In the genomic region with DNA sequence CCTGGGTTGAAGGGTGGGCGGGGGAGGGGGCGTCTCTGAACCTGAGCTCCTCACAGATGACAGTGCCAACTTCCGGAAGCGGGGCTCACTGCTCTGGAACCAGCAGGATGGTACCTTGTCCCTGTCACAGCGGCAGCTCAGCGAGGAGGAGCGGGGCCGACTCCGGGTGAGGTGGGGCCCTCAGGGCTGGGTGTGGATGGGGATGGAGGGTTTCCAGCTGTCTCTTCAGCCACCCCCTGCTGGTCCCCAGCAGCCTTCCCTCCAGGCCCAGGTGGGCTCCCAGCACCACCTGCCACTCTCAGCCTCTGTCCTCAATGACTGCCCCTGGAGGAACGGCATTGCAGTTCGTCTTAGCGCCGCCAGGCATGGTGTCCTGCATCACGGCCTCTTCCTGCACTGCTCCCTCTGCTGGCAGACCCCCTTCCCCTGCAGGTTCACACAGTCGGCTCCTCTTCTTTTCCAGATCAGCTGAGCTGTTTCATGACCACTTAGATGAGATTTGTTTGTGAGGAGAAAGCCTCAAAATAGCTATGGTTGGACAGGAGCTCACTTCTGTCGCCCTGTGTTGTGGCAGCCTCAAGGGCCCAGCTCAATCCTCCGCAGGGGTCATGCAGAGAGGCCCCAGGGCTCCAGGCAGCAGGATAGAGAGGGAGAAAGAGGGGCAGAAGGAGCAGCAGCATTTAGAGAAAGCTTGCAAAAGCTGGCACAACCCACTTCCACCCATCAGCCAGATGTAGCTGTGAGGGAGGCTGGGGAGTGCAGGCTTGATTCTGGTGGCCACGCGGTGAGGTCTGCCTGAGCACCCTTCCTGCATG, we compare ENCODE assay signal across 1 cellular context.
TF ChIP-seq lines count a peak whose summit lies in the region.

No MANE protein-coding gene starts in this region.

TF ChIP-seq in K562, 482 proteins besides CTCF, POLR2A, EP300 and RAD21:
- TF ChIP-seq GABPB1 (CRISPR knock-in tag; IDR thresholded peaks at IDR 0.05) (peak; percentile 57; the same call in 1 of the 2 replicates), ZNF143 (CRISPR knock-in tag; IDR thresholded peaks at IDR 0.05) (no peak), CBX3 (IDR thresholded peaks at IDR 0.05; ENCODE audit: borderline replicate concordance in 1 of 2, low read length in 2 of 2) (peak in 1 of 2 experiments; percentile 64; a peak in 1 of 3 replicates), ZNF263 (CRISPR knock-in tag; IDR thresholded peaks at IDR 0.05; ENCODE audit: borderline replicate concordance) (peak; percentile 33; the same call in 1 of the 2 replicates), ELF1 (tag; IDR thresholded peaks at IDR 0.05) (0 out of 2 replicates have a peak, but pooled peaks have one; percentile 33), RB1 (IDR thresholded peaks at IDR 0.05; ENCODE audit: low read depth) (0 out of 2 replicates have a peak, but pooled peaks have one; percentile 51), ZFX (CRISPR knock-in tag; IDR thresholded peaks at IDR 0.05) (peak; percentile 17; the same call in 1 of the 2 replicates), YY1 (IDR thresholded peaks at IDR 0.05; ENCODE audit: borderline replicate concordance in 1 of 3, control insufficient read depth in 1 of 3, extremely low read depth in 1 of 3, insufficient read depth in 3 of 3, insufficient read length in 1 of 3, insufficient replicate concordance in 2 of 3, low read depth in 1 of 3, low read length in 2 of 3) (peak in 1 of 3 experiments; percentile 70), CBX8 (IDR thresholded peaks at IDR 0.05; ENCODE audit: borderline replicate concordance, extremely low read depth, low read depth, low read length, poor library complexity, severe bottlenecking) (no peak), SUPT5H (IDR thresholded peaks at IDR 0.05) (no peak), CBX5 (IDR thresholded peaks at IDR 0.05; ENCODE audit: borderline replicate concordance, low read depth) (0 out of 2 replicates have a peak, but pooled peaks have one; percentile 17), MAZ (CRISPR knock-in tag; conservative IDR thresholded peaks at IDR 0.05 in 1 of 2, IDR thresholded peaks at IDR 0.05 in 1 of 2) (0 out of 4 replicates have a peak, but pooled peaks of 1 of the 2 experiments have one; percentile 22), CREM (IDR thresholded peaks at IDR 0.05; ENCODE audit: low read depth) (peak; percentile 72), ETV1 (tag; conservative IDR thresholded peaks at IDR 0.05; ENCODE audit: low read depth) (peak; percentile 58; the same call in 1 of the 2 replicates), JUND (IDR thresholded peaks at IDR 0.05; ENCODE audit: borderline replicate concordance, low read depth, low read length) (peak; percentile 41; the same call in 1 of the 2 replicates), JUND (tag; IDR thresholded peaks at IDR 0.05; ENCODE audit: borderline replicate concordance, low read depth, low read length) (no peak), XRCC5 (IDR thresholded peaks at IDR 0.05; ENCODE audit: low read depth, low read length) (peak; percentile 92), MED1 (CRISPR knock-in tag; IDR thresholded peaks at IDR 0.05; ENCODE audit: borderline replicate concordance) (0 out of 2 replicates have a peak, but pooled peaks have one; percentile 62), SMC3 (conservative IDR thresholded peaks at IDR 0.05; ENCODE audit: insufficient read depth, low read depth, low read length) (peak; percentile 92), ZFP30 (CRISPR knock-in tag; IDR thresholded peaks at IDR 0.05; ENCODE audit: borderline replicate concordance) (no peak), CBFA2T2 (conservative IDR thresholded peaks at IDR 0.05) (no peak), CTBP1 (IDR thresholded peaks at IDR 0.05; ENCODE audit: borderline replicate concordance) (peak; percentile 27; the same call in 1 of the 2 replicates)
- TF ChIP-seq, protein P1, sequence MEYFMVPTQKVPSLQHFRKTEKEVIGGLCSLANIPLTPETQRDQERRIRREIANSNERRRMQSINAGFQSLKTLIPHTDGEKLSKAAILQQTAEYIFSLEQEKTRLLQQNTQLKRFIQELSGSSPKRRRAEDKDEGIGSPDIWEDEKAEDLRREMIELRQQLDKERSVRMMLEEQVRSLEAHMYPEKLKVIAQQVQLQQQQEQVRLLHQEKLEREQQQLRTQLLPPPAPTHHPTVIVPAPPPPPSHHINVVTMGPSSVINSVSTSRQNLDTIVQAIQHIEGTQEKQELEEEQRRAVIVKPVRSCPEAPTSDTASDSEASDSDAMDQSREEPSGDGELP (CRISPR knock-in tag; IDR thresholded peaks at IDR 0.05; ENCODE audit: borderline replicate concordance): peak; percentile 88
- TF ChIP-seq, protein P2, sequence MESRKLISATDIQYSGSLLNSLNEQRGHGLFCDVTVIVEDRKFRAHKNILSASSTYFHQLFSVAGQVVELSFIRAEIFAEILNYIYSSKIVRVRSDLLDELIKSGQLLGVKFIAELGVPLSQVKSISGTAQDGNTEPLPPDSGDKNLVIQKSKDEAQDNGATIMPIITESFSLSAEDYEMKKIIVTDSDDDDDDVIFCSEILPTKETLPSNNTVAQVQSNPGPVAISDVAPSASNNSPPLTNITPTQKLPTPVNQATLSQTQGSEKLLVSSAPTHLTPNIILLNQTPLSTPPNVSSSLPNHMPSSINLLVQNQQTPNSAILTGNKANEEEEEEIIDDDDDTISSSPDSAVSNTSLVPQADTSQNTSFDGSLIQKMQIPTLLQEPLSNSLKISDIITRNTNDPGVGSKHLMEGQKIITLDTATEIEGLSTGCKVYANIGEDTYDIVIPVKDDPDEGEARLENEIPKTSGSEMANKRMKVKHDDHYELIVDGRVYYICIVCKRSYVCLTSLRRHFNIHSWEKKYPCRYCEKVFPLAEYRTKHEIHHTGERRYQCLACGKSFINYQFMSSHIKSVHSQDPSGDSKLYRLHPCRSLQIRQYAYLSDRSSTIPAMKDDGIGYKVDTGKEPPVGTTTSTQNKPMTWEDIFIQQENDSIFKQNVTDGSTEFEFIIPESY (CRISPR knock-in tag; IDR thresholded peaks at IDR 0.05): peak; percentile 79
- TF ChIP-seq, protein P3, sequence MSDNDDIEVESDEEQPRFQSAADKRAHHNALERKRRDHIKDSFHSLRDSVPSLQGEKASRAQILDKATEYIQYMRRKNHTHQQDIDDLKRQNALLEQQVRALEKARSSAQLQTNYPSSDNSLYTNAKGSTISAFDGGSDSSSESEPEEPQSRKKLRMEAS (CRISPR knock-in tag; IDR thresholded peaks at IDR 0.05): 0 out of 2 replicates have a peak, but pooled peaks have one; percentile 10
- TF ChIP-seq, protein P4, sequence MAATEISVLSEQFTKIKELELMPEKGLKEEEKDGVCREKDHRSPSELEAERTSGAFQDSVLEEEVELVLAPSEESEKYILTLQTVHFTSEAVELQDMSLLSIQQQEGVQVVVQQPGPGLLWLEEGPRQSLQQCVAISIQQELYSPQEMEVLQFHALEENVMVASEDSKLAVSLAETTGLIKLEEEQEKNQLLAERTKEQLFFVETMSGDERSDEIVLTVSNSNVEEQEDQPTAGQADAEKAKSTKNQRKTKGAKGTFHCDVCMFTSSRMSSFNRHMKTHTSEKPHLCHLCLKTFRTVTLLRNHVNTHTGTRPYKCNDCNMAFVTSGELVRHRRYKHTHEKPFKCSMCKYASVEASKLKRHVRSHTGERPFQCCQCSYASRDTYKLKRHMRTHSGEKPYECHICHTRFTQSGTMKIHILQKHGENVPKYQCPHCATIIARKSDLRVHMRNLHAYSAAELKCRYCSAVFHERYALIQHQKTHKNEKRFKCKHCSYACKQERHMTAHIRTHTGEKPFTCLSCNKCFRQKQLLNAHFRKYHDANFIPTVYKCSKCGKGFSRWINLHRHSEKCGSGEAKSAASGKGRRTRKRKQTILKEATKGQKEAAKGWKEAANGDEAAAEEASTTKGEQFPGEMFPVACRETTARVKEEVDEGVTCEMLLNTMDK (IDR thresholded peaks at IDR 0.05; ENCODE audit: borderline replicate concordance, insufficient read depth, low read depth, low read length, poor library complexity, severe bottlenecking): peak; percentile 61
- TF ChIP-seq, protein P5, sequence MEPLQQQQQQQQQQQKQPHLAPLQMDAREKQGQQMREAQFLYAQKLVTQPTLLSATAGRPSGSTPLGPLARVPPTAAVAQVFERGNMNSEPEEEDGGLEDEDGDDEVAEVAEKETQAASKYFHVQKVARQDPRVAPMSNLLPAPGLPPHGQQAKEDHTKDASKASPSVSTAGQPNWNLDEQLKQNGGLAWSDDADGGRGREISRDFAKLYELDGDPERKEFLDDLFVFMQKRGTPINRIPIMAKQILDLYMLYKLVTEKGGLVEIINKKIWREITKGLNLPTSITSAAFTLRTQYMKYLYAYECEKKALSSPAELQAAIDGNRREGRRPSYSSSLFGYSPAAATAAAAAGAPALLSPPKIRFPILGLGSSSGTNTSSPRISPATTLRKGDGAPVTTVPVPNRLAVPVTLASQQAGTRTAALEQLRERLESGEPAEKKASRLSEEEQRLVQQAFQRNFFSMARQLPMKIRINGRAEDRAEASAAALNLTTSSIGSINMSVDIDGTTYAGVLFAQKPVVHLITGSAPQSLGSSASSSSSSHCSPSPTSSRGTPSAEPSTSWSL (CRISPR knock-in tag; IDR thresholded peaks at IDR 0.05; ENCODE audit: borderline replicate concordance): no peak
- TF ChIP-seq, protein P6, sequence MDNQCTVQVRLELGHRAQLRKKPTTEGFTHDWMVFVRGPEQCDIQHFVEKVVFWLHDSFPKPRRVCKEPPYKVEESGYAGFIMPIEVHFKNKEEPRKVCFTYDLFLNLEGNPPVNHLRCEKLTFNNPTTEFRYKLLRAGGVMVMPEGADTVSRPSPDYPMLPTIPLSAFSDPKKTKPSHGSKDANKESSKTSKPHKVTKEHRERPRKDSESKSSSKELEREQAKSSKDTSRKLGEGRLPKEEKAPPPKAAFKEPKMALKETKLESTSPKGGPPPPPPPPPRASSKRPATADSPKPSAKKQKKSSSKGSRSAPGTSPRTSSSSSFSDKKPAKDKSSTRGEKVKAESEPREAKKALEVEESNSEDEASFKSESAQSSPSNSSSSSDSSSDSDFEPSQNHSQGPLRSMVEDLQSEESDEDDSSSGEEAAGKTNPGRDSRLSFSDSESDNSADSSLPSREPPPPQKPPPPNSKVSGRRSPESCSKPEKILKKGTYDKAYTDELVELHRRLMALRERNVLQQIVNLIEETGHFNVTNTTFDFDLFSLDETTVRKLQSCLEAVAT (IDR thresholded peaks at IDR 0.05): peak in 1 of 2 experiments; percentile 80; a peak in 2 of 4 replicates
TF ChIP-seq in K562: peak in this region for 21.
